ENCODE assay signal across 26 cellular contexts in genomic region chr16:84665359-84665758, GRCh38. TPM values are rescaled to one million over a fixed set of nuclear protein-coding genes. Genes with fewer than 3 reads are reported as not detected.
A peak's percentile ranks its signal among the peaks of the same experiment; 100 is the strongest.
DNase-seq lines count a peak whose midpoint lies in the region; ATAC-seq, FAIRE-seq and TF ChIP-seq lines count a peak whose summit lies in the region.
"Had no signal": no experiment of that assay in that cellular context is flagged by ENCODE, and none has a peak within 500 bp of the region (broad histone marks: within the 10 kb centered on the region; RNA-seq: fewer than 3 reads in every experiment).

No MANE protein-coding gene starts in this region.

- TF ChIP-seq CTCF in HEK293 (tag by site-specific recombination; IDR thresholded peaks at IDR 0.05) (no peak), mucosa of descending colon (IDR thresholded peaks at IDR 0.05) (no peak)

- no peaks in the 10 kb centered on the region for H3K9me3 Mint-ChIP-seq in activated T-cell treated with anti-CD3 and anti-CD28 coated beads, Interleukin-2, amount 50 U/mL, for 24 hours
- H3K9me3 Mint-ChIP-seq: CD14-positive monocyte; CD4-positive, alpha-beta memory T cell; CD4-positive, CD25-positive, alpha-beta regulatory T cell; CD8-positive, alpha-beta memory T cell had no signal

- CTCF ChIA-PET in HEK293 (lab: Yijun Ruan, JAX) = interaction anchor here (0.6 to 2.1 kb wide), 5 partner anchors 43 to 305 kb away, joined by 3 to 9 read pairs (median 4); no protein-coding TSS in a partner anchor

- H3K27ac ChIP-seq in HEK293 (ENCODE audit: extremely low read depth, low read depth, low read length) (no peak overlapping the region), small intestine (ENCODE audit: low read depth in 1 of 2, low read length in 1 of 2) (no peak overlapping the region)
- H3K27ac ChIP-seq: BLaER1 had no signal

- H3K9me3 ChIP-seq in HEK293 (ENCODE audit: control insufficient read depth, insufficient read depth, low read depth, low read length) (no peaks in the 10 kb centered on the region), mucosa of descending colon (no peaks in the 10 kb centered on the region), small intestine (ENCODE audit: control insufficient read depth, low read depth) (no peaks in the 10 kb centered on the region)
- H3K9me3 ChIP-seq: BE2C, BLaER1 had no signal

- no peak for FAIRE-seq in small intestine (lab: Jason Lieb, UNC)
- FAIRE-seq: A204.1, G401.6, GM12891 had no signal

- no peak overlapping the region for H3K4me3 Mint-ChIP-seq in activated T-cell treated with anti-CD3 and anti-CD28 coated beads, Interleukin-2, amount 50 U/mL, for 24 hours
- H3K4me3 Mint-ChIP-seq: CD14-positive monocyte; CD4-positive, alpha-beta memory T cell; CD4-positive, CD25-positive, alpha-beta regulatory T cell; CD8-positive, alpha-beta memory T cell had no signal

- H3K4me1 ChIP-seq in HEK293 (ENCODE audit: control insufficient read depth, insufficient read depth, low read length) (peaks cover 3% of the 10 kb centered on the region; the same call in 1 of the 2 replicates), mucosa of descending colon (ENCODE audit: low read depth) (peaks cover 10% of the 10 kb centered on the region), small intestine (ENCODE audit: control insufficient read depth in 2 of 2, insufficient read depth in 1 of 2, low read depth in 1 of 2, low read length in 1 of 2) (peaks cover 2 to 6% of the 10 kb centered on the region in 2 donors)

- ATAC-seq in mucosa of descending colon (peak; percentile 64), HG03097 (IDR thresholded peaks at IDR 0.05; ENCODE audit: low FRiP score, unreplicated experiment) (no peak), GM19035 (IDR thresholded peaks at IDR 0.05; ENCODE audit: unreplicated experiment) (no peak)

- no peaks in the 10 kb centered on the region for H3K27me3 ChIP-seq in small intestine (ENCODE audit: control insufficient read depth in 2 of 2, insufficient read depth in 2 of 2, low read length in 2 of 2)
- H3K27me3 ChIP-seq: BE2C, BLaER1 had no signal

- H3K27me3 Mint-ChIP-seq in activated T-cell treated with anti-CD3 and anti-CD28 coated beads, Interleukin-2, amount 50 U/mL, for 24 hours = no peaks in the 10 kb centered on the region
- H3K27me3 Mint-ChIP-seq: CD4-positive, alpha-beta memory T cell; CD4-positive, CD25-positive, alpha-beta regulatory T cell; CD8-positive, alpha-beta memory T cell had no signal

- 11 to 68% (median 41%) methylated on average over 2 of the region's 2 CpGs for WGBS in small intestine, 3 donors

- POLR2A ChIA-PET in HEK293 (lab: Yijun Ruan, JAX) = interaction anchor here (1.5 kb wide), 1 partner anchor 17 kb away, joined by 3 read pairs; the partner anchor contains the start of gene KLHL36

- H3K36me3 ChIP-seq in HEK293 (ENCODE audit: control insufficient read depth in 2 of 2, insufficient read depth in 1 of 2, low read length in 2 of 2) = peaks cover 0 to 49% of the 10 kb centered on the region in 2 experiments; a peak in 2 of 3 replicates
- no peaks in the 10 kb centered on the region for H3K36me3 ChIP-seq in mucosa of descending colon (ENCODE audit: low read depth)
- peaks cover 8 to 13% of the 10 kb centered on the region in 2 donors for H3K36me3 ChIP-seq in small intestine (ENCODE audit: control insufficient read depth in 2 of 2, insufficient read depth in 2 of 2, low read length in 2 of 2)
- H3K36me3 ChIP-seq: BE2C had no signal

- intact Hi-C loops in mucosa of descending colon (cut with DNase I, micrococcal nuclease) = no loop called here

- H3K36me3 Mint-ChIP-seq in activated T-cell treated with anti-CD3 and anti-CD28 coated beads, Interleukin-2, amount 50 U/mL, for 24 hours (ENCODE audit: low read depth) = peaks cover 72% of the 10 kb centered on the region

- peaks cover 7% of the 10 kb centered on the region for H3K4me1 Mint-ChIP-seq in activated T-cell treated with anti-CD3 and anti-CD28 coated beads, Interleukin-2, amount 50 U/mL, for 24 hours (ENCODE audit: low read depth)
- H3K4me1 Mint-ChIP-seq: CD14-positive monocyte had no signal

- DNase-seq in mucosa of descending colon = no peak
- DNase-seq in small intestine = peak; percentile 86
- DNase-seq in activated T-cell treated with anti-CD3 and anti-CD28 coated beads, Interleukin-2, amount 50 U/mL, for 24 hours = no peak
- DNase-seq in NCI-H774 (lab: John Stamatoyannopoulos, UW) = no peak
- DNase-seq: 8988T; ACHN; BE2C; C1 segment of cervical spinal cord; CD4-positive, alpha-beta memory T cell; CD4-positive, CD25-positive, alpha-beta regulatory T cell; COR-L47; DMS 273 treated with DMSO at 0.1 percent for 48 hours; DMS153; DMS53; DMS79; DND-41; GF-D8 had no signal

- H3K27ac Mint-ChIP-seq in activated T-cell treated with anti-CD3 and anti-CD28 coated beads, Interleukin-2, amount 50 U/mL, for 24 hours = no peak overlapping the region

- H3K4me3 ChIP-seq in HEK293 (ENCODE audit: low read depth, low read length) (no peak overlapping the region), mucosa of descending colon (no peak overlapping the region), small intestine (ENCODE audit: low read depth in 1 of 2, low read length in 2 of 2) (no peak overlapping the region)
- H3K4me3 ChIP-seq: BLaER1 had no signal

TF ChIP-seq in HEK293, 187 proteins besides CTCF, POLR2A, EP300 and RAD21:
- TF ChIP-seq ZNF624 (tag by site-specific recombination; IDR thresholded peaks at IDR 0.05) (no peak), FEZF1 (tag by site-specific recombination; IDR thresholded peaks at IDR 0.05) (peak; percentile 61), SCRT2 (tag by site-specific recombination; IDR thresholded peaks at IDR 0.05) (no peak), ZNF670 (tag by site-specific recombination; IDR thresholded peaks at IDR 0.05; ENCODE audit: low read depth) (no peak), ZNF626 (tag by site-specific recombination; IDR thresholded peaks at IDR 0.05) (no peak), ZXDB (tag by site-specific recombination; IDR thresholded peaks at IDR 0.05) (no peak), ZNF239 (tag by site-specific recombination; IDR thresholded peaks at IDR 0.05) (no peak), PRDM4 (tag by site-specific recombination; IDR thresholded peaks at IDR 0.05) (0 out of 2 replicates have a peak, but pooled peaks have one; percentile 51), SETDB1 (IDR thresholded peaks at IDR 0.05; ENCODE audit: insufficient read length, low read length) (no peak), ZBTB48 (tag by site-specific recombination; IDR thresholded peaks at IDR 0.05) (no peak), ZNF645 (tag by site-specific recombination; IDR thresholded peaks at IDR 0.05) (no peak), ZNF600 (tag by site-specific recombination; IDR thresholded peaks at IDR 0.05) (no peak), SP7 (tag by site-specific recombination; IDR thresholded peaks at IDR 0.05) (no peak), ZFP69B (tag by site-specific recombination; IDR thresholded peaks at IDR 0.05) (no peak), ZNF302 (tag by site-specific recombination; IDR thresholded peaks at IDR 0.05; ENCODE audit: low read depth) (no peak)

RNA-seq across cellular contexts. Expression of gene KLHL36, which starts 17.0 kb away (rescaled TPM):
- 10 to 100 TPM; 47.5 to 60.3 (median 59.2) TPM for total RNA-seq in mucosa of descending colon
- 10 to 100 TPM; 12.7 to 21.7 (median 16.8) TPM for polyA plus RNA-seq in small intestine

RNA-seq across cellular contexts. Expression of gene USP10, which starts 34.4 kb away (rescaled TPM):
- 10 to 100 TPM; 65.1 to 76.9 (median 72.4) TPM for total RNA-seq in mucosa of descending colon
- polyA plus RNA-seq in small intestine = 10 to 100 TPM; 22.4 to 38.6 (median 25.7) TPM

RNA-seq across cellular contexts. Expression of gene COTL1, which starts 47.5 kb away (rescaled TPM):
- total RNA-seq in mucosa of descending colon = 100 to 1,000 TPM in 1 of 3 donors, 10 to 100 TPM in 2; 52.8 to 120 (median 56.8) TPM
- polyA plus RNA-seq in small intestine = 100 to 1,000 TPM in 2 of 3 donors, 10 to 100 TPM in 1; 87.2 to 166 (median 101) TPM
